In the genomic region with DNA sequence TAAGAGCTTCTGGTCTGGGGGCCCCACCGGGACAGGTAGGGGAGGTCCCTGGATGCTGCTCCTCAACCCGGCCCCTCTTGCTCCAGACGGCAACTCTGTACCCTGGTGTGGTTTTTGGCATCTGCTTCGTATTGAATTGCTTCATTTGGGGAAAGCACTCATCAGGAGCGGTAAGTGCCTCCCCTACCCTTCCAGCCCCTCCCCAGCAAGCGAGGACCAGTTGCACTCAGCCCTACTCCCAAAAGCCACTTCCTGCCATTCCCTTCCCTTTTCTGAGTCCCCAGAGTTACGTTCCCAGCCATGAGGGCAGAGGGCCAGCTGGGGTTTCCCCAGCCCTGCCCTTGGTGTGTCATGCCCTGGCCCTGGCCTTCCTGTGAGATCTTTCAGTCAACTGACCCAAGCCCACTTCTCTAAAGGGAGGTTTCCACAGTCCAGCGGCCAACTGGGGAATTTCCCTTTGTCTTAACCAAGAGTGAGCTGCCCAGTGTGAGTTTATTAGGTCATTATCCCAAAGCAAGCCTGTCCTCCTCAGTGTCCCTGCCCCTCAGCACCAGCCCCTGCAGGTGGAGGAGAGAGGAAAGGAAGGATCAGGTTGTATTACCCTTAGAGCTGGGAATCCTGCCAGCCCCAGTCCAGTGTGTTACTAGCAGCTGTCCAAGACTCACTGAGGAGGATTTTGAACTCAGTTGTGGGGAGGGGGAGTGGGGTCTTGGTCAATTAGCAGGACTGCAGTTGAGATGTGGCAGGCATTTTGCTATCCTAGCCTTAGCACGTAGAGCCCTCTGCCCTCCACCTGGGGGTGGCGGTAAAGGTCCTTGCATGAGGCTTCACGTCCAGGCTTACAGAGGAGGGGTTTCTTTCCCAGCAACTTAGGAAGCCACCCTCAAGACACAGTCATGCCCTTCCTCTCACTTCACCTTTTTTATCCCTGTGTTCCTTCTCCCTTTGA, we compare ENCODE assay signal across 8 cellular contexts. TPM values are rescaled to one million over a fixed set of nuclear protein-coding genes. Genes with fewer than 3 reads are reported as not detected.
A peak's percentile ranks its signal among the peaks of the same experiment; 100 is the strongest.
DNase-seq lines count a peak whose midpoint lies in the region.

No MANE protein-coding gene starts in this region.

- no peak overlapping the region for H3K4me3 ChIP-seq in Karpas-422 (ENCODE audit: low read length)

- H3K27ac ChIP-seq in Karpas-422 (ENCODE audit: low read length): no peak overlapping the region

- H4K20me1 ChIP-seq in Karpas-422 (ENCODE audit: insufficient read depth, low read depth, low read length): no peaks in the 10 kb centered on the region

- H3K9me2 ChIP-seq in Karpas-422 (replicated peaks; ENCODE audit: insufficient read depth, low read length): no peaks in the 10 kb centered on the region

- H3K79me2 ChIP-seq in Karpas-422 (ENCODE audit: low read length): no peaks in the 10 kb centered on the region

- no peaks in the 10 kb centered on the region for H3K4me1 ChIP-seq in Karpas-422 (ENCODE audit: low read length)

- H3K9me3 ChIP-seq in Karpas-422 (ENCODE audit: low read length): no peaks in the 10 kb centered on the region

- no peaks in the 10 kb centered on the region for H3K27me3 ChIP-seq in Karpas-422 (ENCODE audit: low read length)

- DNase-seq in DMS53 (lab: John Stamatoyannopoulos, UW) (peak; percentile 68), DMS53 treated with DMSO at 0.1 percent for 48 hours (lab: John Stamatoyannopoulos, UW; ENCODE audit: unreplicated experiment) (no peak), Karpas-422 (peak; percentile 70), SKM-1 (lab: John Stamatoyannopoulos, UW; ENCODE audit: unreplicated experiment) (peak; percentile 76), cerebellar cortex (ENCODE audit: low spot score) (peak; percentile 36), kidney tubule cell (ENCODE audit: low spot score) (peak; percentile 98), 8988T (no peak)
- DNase-seq in stimulated activated CD4-positive, alpha-beta T cell treated with anti-CD3 and anti-CD28 coated beads, Interleukin-2, amount 100 ng/mL, for 4 hours (ENCODE audit: low read depth): peak; percentile 11

- no peak overlapping the region for H3K4me2 ChIP-seq in Karpas-422 (ENCODE audit: low read depth, low read length, poor library complexity, severe bottlenecking)

- peaks cover 5% of the 10 kb centered on the region; the same call in 1 of the 2 replicates for H3K36me3 ChIP-seq in Karpas-422 (ENCODE audit: insufficient read depth, low read length)

- no peak overlapping the region for H3K9ac ChIP-seq in Karpas-422 (ENCODE audit: low read length)

- H2AFZ ChIP-seq in Karpas-422 (ENCODE audit: low read length): no peak overlapping the region

RNA-seq across cellular contexts. Expression of gene TM9SF4, which starts 45.8 kb away (rescaled TPM):
- 22.5 and 25.0 TPM in 2 replicates for total RNA-seq in Karpas-422 (2014; rRNA removed; shearing (Covaris generic); ENCODE audit: low replicate concordance)

RNA-seq across cellular contexts. Expression of gene PLAGL2, which starts 52.3 kb away (rescaled TPM):
- 19.2 and 30.5 TPM in 2 replicates for total RNA-seq in Karpas-422 (2014; rRNA removed; shearing (Covaris generic); ENCODE audit: low replicate concordance)

RNA-seq across cellular contexts. Expression of gene POFUT1, which starts 52.4 kb away (rescaled TPM):
- 16.7 and 25.8 TPM in 2 replicates for total RNA-seq in Karpas-422 (2014; rRNA removed; shearing (Covaris generic); ENCODE audit: low replicate concordance)

Comparison
In these comparisons a context has a peak if more than half of its experiments do, and no peak if none do; other contexts are left out.
1. DNase-seq: peak in DMS53 (single experiment), Karpas-422 (single experiment), SKM-1 (single experiment), cerebellar cortex (single experiment), kidney tubule cell (single experiment) and stimulated activated CD4-positive, alpha-beta T cell treated with anti-CD3 and anti-CD28 coated beads, Interleukin-2, amount 100 ng/mL, for 4 hours (single experiment); none in DMS53 treated with DMSO at 0.1 percent for 48 hours (single experiment) and 8988T (single experiment).